In the genomic region with DNA sequence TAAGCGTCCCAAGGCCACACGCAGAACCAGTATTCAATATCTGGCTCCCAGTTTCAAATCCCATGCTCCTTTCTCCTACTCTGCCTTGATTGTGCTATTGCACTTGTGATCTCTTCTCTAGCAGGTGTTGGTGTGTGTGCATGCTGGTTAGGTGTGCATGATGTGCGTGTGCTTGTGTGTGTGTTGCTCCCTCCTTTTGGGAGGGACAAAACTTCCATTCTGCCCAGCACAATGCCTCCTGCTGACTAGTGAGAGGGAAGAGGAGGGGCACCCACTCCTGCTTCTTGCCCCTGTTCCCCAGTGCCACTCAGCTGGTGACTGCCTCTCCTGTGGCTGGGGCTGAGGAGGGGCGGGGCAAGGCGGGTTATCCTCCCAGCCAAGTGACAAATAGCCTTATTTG, we compare ENCODE assay signal across 20 cellular contexts.
"Had no signal": no experiment of that assay in that cellular context is flagged by ENCODE, and none has a peak within 500 bp of the region (broad histone marks: within the 10 kb centered on the region; RNA-seq: fewer than 3 reads in every experiment).

No MANE protein-coding gene starts in this region.

- H3K4me3 ChIP-seq: left ventricle myocardium inferior, lower lobe of right lung, neural progenitor cell, prostate gland, right lobe of liver, tibial nerve, upper lobe of right lung, vagina had no signal

- H3K4me1 ChIP-seq: foreskin keratinocyte, lower lobe of right lung, parathyroid adenoma, prostate gland, right lobe of liver had no signal

- H3K36me3 ChIP-seq: left ventricle myocardium inferior, lower lobe of right lung, neural progenitor cell, prostate gland, right lobe of liver, tibial nerve, upper lobe of right lung, vagina had no signal

- DNase-seq: dermis blood vessel endothelial cell; erythroblast; foreskin keratinocyte; kidney; left cardiac atrium; left ventricle myocardium inferior; lower lobe of right lung; occipital lobe; right lobe of liver; stimulated activated CD4-positive, alpha-beta T cell treated with anti-CD3 and anti-CD28 coated beads, Interleukin-4, amount 100 ng/mL, for 1 hour; stimulated activated CD8-positive, alpha-beta memory T cell treated with anti-CD3 and anti-CD28 coated beads, Interleukin-4, amount 100 ng/mL, for 48 hours; stimulated activated naive CD8-positive, alpha-beta T cell treated with anti-CD3 and anti-CD28 coated beads, Interleukin-15, Interleukin-2, amounts not matched to agents 100 U/mL and 50 U/mL, for 24 hours; upper lobe of right lung had no signal

- H3K27me3 ChIP-seq: right lobe of liver, vagina had no signal

- H3K27ac ChIP-seq: foreskin keratinocyte, left ventricle myocardium inferior, lower lobe of right lung, neural progenitor cell, parathyroid adenoma, prostate gland, right lobe of liver, tibial nerve, upper lobe of right lung, vagina had no signal

- H3K9me3 ChIP-seq: left ventricle myocardium inferior, lower lobe of right lung, prostate gland, right lobe of liver, tibial nerve, upper lobe of right lung, vagina had no signal

- ATAC-seq: foreskin keratinocyte; left cardiac atrium; lower lobe of right lung; natural killer cell treated with Interleukin-12 subunit alpha and Interleukin-12 subunit beta and Interleukin-15 and Interleukin-18, amount 100 ng/mL, for 72 hours; right lobe of liver; stimulated activated effector memory CD8-positive, alpha-beta T cell treated with anti-CD3 and anti-CD28 coated beads, Interleukin-12 subunit alpha, Interleukin-12 subunit beta, amount 100 ng/mL, for 72 hours; stimulated activated naive CD8-positive, alpha-beta T cell treated with anti-CD3 and anti-CD28 coated beads, Interleukin-15, Interleukin-2, amounts not matched to agents 100 U/mL and 50 U/mL, for 24 hours; upper lobe of right lung had no signal
